In the genomic region with DNA sequence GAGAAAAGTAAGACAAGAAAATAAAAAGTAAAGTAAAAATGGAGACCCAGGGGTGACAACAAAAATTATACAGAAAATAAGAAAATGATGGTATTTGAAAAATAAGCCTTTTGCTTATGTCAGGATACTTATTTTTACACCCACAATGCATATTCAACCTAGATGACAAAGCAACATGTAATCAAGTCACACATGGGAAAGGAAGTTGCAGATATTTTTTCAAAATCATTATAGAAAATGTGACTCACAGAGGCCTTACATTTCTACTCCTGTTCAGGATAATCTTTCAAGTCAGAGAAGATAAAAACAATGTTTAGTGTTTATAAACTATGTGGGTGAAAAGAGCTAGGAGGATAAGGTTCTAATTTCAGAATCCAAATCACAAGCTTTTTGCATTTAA, we compare ENCODE assay signal across 20 cellular contexts.
DNase-seq lines count a peak whose midpoint lies in the region; TF ChIP-seq lines count a peak whose summit lies in the region.
"Had no signal": no experiment of that assay in that cellular context is flagged by ENCODE, and none has a peak within 500 bp of the region (broad histone marks: within the 10 kb centered on the region; RNA-seq: fewer than 3 reads in every experiment).

No MANE protein-coding gene starts in this region.

- H3K9me3 ChIP-seq in SK-N-SH (no peaks in the 10 kb centered on the region), MM.1S (replicated peaks; ENCODE audit: insufficient read depth, low read length) (no peaks in the 10 kb centered on the region)
- H3K9me3 ChIP-seq: BLaER1, esophagus squamous epithelium had no signal

- H3K9me2 ChIP-seq in SK-N-SH: no peaks in the 10 kb centered on the region
- H3K9me2 ChIP-seq in MM.1S (replicated peaks; ENCODE audit: insufficient read depth, low read length): no peaks in the 10 kb centered on the region; the same call in 1 of the 2 replicates

- H3K4me1 ChIP-seq in SK-N-SH (ENCODE audit: control insufficient read depth in 1 of 2, insufficient read depth in 2 of 2, low read depth in 1 of 2, low read length in 1 of 2) (no peaks in the 10 kb centered on the region; a peak in 1 of 4 replicates), MM.1S (ENCODE audit: low read length) (no peaks in the 10 kb centered on the region)
- H3K4me1 ChIP-seq: BLaER1 had no signal

- no peak for TF ChIP-seq EP300 in SK-N-SH (IDR thresholded peaks at IDR 0.05; ENCODE audit: borderline replicate concordance in 1 of 2, low read depth in 1 of 2, low read length in 1 of 2)

- DNase-seq in HT1080 (ENCODE audit: low read depth) (peak; percentile 53), SK-N-SH (no peak), epithelial cell of esophagus (ENCODE audit: low read depth) (peak; percentile 52), skeletal muscle cell (ENCODE audit: low read depth) (peak; percentile 24), NCI-H526 treated with DMSO at 0.1 percent for 48 hours (lab: John Stamatoyannopoulos, UW) (no peak), MM.1S (no peak), HT-29 (ENCODE audit: low spot score) (no peak)
- DNase-seq: activated CD4-positive, CD25-positive, alpha-beta regulatory T cell; activated CD8-positive, alpha-beta T cell treated with anti-CD3 and anti-CD28 coated beads for 36 hours; Calu3; caudate nucleus; esophagus squamous epithelium; GDM1; H7; hypothalamus; Karpas-422; SHP77 treated with DMSO at 0.1 percent for 48 hours; stimulated activated CD4-positive, alpha-beta T cell treated with anti-CD3 and anti-CD28 coated beads, Interleukin-15, amount 100 ng/mL, for 24 hours; stimulated activated naive B cell treated with anti-CD40 and anti-IgM and Interleukin-4, amounts not matched to agents 10 μg/mL and 1 μg/mL and 100 μg/mL, for 72 hours had no signal

- H3K4me3 ChIP-seq in SK-N-SH (ENCODE audit: low read depth in 2 of 2, low read length in 1 of 2) (no peak overlapping the region), epithelial cell of esophagus (ENCODE audit: low read length) (no peak overlapping the region), skeletal muscle cell (ENCODE audit: low read depth, low read length) (no peak overlapping the region), MM.1S (ENCODE audit: low read length) (no peak overlapping the region)
- H3K4me3 ChIP-seq: BLaER1, esophagus squamous epithelium had no signal

- H3K27ac ChIP-seq in SK-N-SH (ENCODE audit: low read depth in 2 of 2, low read length in 1 of 2) (peak overlapping the region in 1 of 2 experiments; percentile 45; a peak in 2 of 4 replicates), MM.1S (ENCODE audit: low read length) (no peak overlapping the region)
- H3K27ac ChIP-seq: BLaER1, esophagus squamous epithelium had no signal

- H3K4me2 ChIP-seq in SK-N-SH: no peak overlapping the region
- no peak overlapping the region for H3K4me2 ChIP-seq in MM.1S (ENCODE audit: low read depth, low read length)
- H3K4me2 ChIP-seq: BLaER1 had no signal

- H3K36me3 ChIP-seq in SK-N-SH (replicated peaks in 1 of 2; ENCODE audit: control insufficient read depth in 1 of 2, insufficient read depth in 2 of 2, low read length in 1 of 2) (no peaks in the 10 kb centered on the region), MM.1S (replicated peaks; ENCODE audit: insufficient read depth, low read length) (no peaks in the 10 kb centered on the region)
- H3K36me3 ChIP-seq: BLaER1, esophagus squamous epithelium had no signal

- H2AFZ ChIP-seq in SK-N-SH (ENCODE audit: low read depth): peak overlapping the region; percentile 48; the same call in 1 of the 2 replicates
- no peak overlapping the region for H2AFZ ChIP-seq in MM.1S (ENCODE audit: low read length)

- H3K9ac ChIP-seq in SK-N-SH (no peak overlapping the region), MM.1S (ENCODE audit: low read length) (no peak overlapping the region)
- H3K9ac ChIP-seq: BLaER1 had no signal

- no peaks in the 10 kb centered on the region for H4K20me1 ChIP-seq in SK-N-SH (ENCODE audit: insufficient read depth)
- H4K20me1 ChIP-seq in MM.1S (ENCODE audit: insufficient read depth, low read length): no peaks in the 10 kb centered on the region
- H4K20me1 ChIP-seq: BLaER1 had no signal

- TF ChIP-seq RAD21 in SK-N-SH (IDR thresholded peaks at IDR 0.05; ENCODE audit: low read length): no peak

- H3K27me3 ChIP-seq in SK-N-SH (ENCODE audit: insufficient read depth) (no peaks in the 10 kb centered on the region), MM.1S (replicated peaks; ENCODE audit: insufficient read depth, low read length) (no peaks in the 10 kb centered on the region)
- H3K27me3 ChIP-seq: BLaER1, esophagus squamous epithelium had no signal

- CTCF ChIA-PET in SK-N-SH (lab: Yijun Ruan, JAX): interaction anchor here (0.8 kb wide), 1 partner anchor 1010 kb away, joined by 3 read pairs; no protein-coding TSS in a partner anchor

- H3K79me2 ChIP-seq in SK-N-SH (ENCODE audit: insufficient read depth) (no peaks in the 10 kb centered on the region), MM.1S (ENCODE audit: low read length) (no peaks in the 10 kb centered on the region)

- TF ChIP-seq CTCF in SK-N-SH (IDR thresholded peaks at IDR 0.05) (no peak), epithelial cell of esophagus (IDR thresholded peaks at IDR 0.05; ENCODE audit: insufficient read depth, low read depth, low read length, missing control alignments) (no peak), MM.1S (IDR thresholded peaks at IDR 0.05; ENCODE audit: low read length) (no peak)

- POLR2A ChIA-PET in SK-N-SH (lab: Yijun Ruan, JAX): no interaction called here

- H3F3A ChIP-seq in SK-N-SH (replicated peaks; ENCODE audit: insufficient read depth) (no peaks in the 10 kb centered on the region), MM.1S (ENCODE audit: insufficient read depth, low read length) (no peaks in the 10 kb centered on the region)

TF ChIP-seq in SK-N-SH, 30 proteins besides CTCF, POLR2A, EP300 and RAD21:
- TF ChIP-seq FOXM1 (IDR thresholded peaks at IDR 0.05; ENCODE audit: low read depth) (no peak), GABPA (IDR thresholded peaks at IDR 0.05; ENCODE audit: low read depth) (no peak), YY1 (IDR thresholded peaks at IDR 0.05; ENCODE audit: low read depth) (no peak), MEF2A (IDR thresholded peaks at IDR 0.05; ENCODE audit: borderline replicate concordance, low read depth) (no peak)
- TF ChIP-seq, protein P1, sequence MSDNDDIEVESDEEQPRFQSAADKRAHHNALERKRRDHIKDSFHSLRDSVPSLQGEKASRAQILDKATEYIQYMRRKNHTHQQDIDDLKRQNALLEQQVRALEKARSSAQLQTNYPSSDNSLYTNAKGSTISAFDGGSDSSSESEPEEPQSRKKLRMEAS (IDR thresholded peaks at IDR 0.05; ENCODE audit: low read depth): no peak

Comparison
In these comparisons a context has a peak if more than half of its experiments do, and no peak if none do; other contexts are left out.
1. DNase-seq: peak in HT1080 (single experiment), epithelial cell of esophagus (single experiment) and skeletal muscle cell (single experiment); none in SK-N-SH (single experiment), NCI-H526 treated with DMSO at 0.1 percent for 48 hours (single experiment), MM.1S (single experiment) and HT-29 (single experiment).